Comparison of ENCODE assay signal across 9 cellular contexts in the genomic region with DNA sequence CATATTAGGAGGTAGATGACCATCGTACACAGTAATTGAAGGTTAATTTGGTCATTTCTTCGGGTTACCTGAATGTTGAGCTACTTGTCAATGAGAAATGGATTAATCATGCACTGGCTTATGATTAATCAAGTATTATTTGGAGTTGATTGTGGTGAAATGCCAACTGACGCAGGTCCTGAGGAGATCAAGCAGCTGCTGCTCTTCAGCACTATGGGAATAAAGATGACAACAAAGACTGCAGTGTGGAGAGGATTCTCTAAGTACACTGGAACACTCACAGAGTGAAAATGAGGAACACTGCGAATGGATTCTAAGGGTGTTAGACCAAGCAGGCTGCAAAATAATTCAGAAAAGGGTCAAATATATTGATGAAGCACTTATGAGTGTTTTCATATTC.
"Had no signal": no experiment of that assay in that cellular context is flagged by ENCODE, and none has a peak within 500 bp of the region (broad histone marks: within the 10 kb centered on the region; RNA-seq: fewer than 3 reads in every experiment).

No MANE protein-coding gene starts in this region.

- H3K4me1 Mint-ChIP-seq: GM23338, H9, IgD-negative memory B cell had no signal

- H3K36me3 Mint-ChIP-seq: IgD-negative memory B cell had no signal

- H3K27ac Mint-ChIP-seq: GM23338, IgD-negative memory B cell had no signal

- H3K4me3 ChIP-seq: GM23338 had no signal

- H3K9me3 Mint-ChIP-seq: GM23338, H9 had no signal

- DNase-seq: H9, HCEC 1CT, KBM-7 had no signal

- FAIRE-seq: H1, H54, HepG2 had no signal

- H3K4me3 Mint-ChIP-seq: GM23338, H9, IgD-negative memory B cell had no signal

- H3K27ac ChIP-seq: HL-60 had no signal

- ATAC-seq: GM23338, HepG2 had no signal
